Comparison of ENCODE assay signal across 14 cellular contexts in the genomic region with DNA sequence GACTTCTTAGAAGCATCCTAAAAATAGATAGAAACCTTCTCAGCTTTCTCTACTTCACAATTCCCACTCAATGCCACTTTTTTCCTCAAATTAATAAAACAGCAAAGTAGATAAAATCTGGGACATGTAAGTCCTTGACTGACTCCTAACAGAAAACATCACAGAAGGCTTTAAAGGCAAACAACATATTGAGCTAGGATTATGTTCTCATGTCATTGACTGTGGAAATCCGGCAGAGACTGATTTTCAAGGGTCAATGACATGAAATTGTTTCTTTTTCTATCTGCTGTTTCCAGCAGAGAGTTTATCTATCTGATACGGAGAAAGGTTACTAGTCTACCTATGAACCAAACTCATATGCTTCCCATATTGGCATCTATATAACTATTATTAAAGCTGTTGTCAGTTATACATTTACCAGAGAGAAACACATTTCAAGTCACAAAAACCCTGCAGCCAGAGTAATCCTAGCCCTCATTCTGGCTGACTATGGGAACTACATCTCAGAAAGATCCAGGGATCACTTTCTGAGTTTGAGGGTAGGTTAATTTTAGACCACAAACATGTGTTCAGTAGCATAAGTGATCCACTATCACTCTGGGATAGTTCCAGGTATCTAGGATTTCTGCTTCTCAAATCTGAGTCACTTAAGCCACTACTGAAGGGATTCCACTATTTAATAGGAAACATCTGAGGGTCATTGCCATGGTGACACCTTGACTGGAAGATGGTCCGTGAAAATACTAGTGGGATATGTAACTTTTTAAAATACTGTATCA.
DNase-seq lines count a peak whose midpoint lies in the region; ATAC-seq and TF ChIP-seq lines count a peak whose summit lies in the region.
"Had no signal": no experiment of that assay in that cellular context is flagged by ENCODE, and none has a peak within 500 bp of the region (broad histone marks: within the 10 kb centered on the region; RNA-seq: fewer than 3 reads in every experiment).

No MANE protein-coding gene starts in this region.

- WGBS in right cardiac atrium = 79% methylated on average over 3 of the region's 3 CpGs
- WGBS in esophagus squamous epithelium, 2 donors = 58 to 86% methylated on average over 3 of the region's 3 CpGs

- no peak overlapping the region for H3K4me3 ChIP-seq in right cardiac atrium (ENCODE audit: low read length)
- H3K4me3 ChIP-seq in esophagus squamous epithelium = no peak overlapping the region
- H3K4me3 ChIP-seq: hepatocyte, sigmoid colon had no signal

- peak overlapping the region; percentile 93 for H3K27ac ChIP-seq in VCaP
- H3K27ac ChIP-seq in right cardiac atrium (ENCODE audit: low read length) = no peak overlapping the region
- H3K27ac ChIP-seq in esophagus squamous epithelium = no peak overlapping the region
- H3K27ac ChIP-seq: hepatocyte had no signal

- intact Hi-C loops in right cardiac atrium (cut with DNase I) = loop anchor here in 1 of 4 donors (10.0 kb wide), 1 partner anchor 145 kb away; a partner anchor contains a TSS
- intact Hi-C loops in esophagus squamous epithelium (cut with DNase I) = no loop called here

- H3K27me3 ChIP-seq in right cardiac atrium (ENCODE audit: control insufficient read depth, insufficient read depth) = no peaks in the 10 kb centered on the region
- H3K27me3 ChIP-seq in esophagus squamous epithelium = no peaks in the 10 kb centered on the region
- H3K27me3 ChIP-seq: hepatocyte, sigmoid colon had no signal

- peaks cover 0 to 7% (median 0%) of the 10 kb centered on the region in 3 donors for H3K36me3 ChIP-seq in esophagus squamous epithelium
- H3K36me3 ChIP-seq: sigmoid colon had no signal

- H3K9me3 ChIP-seq in right cardiac atrium (ENCODE audit: control insufficient read depth, low read length) = no peaks in the 10 kb centered on the region
- no peaks in the 10 kb centered on the region for H3K9me3 ChIP-seq in esophagus squamous epithelium
- H3K9me3 ChIP-seq: sigmoid colon had no signal

- H3K4me1 ChIP-seq in right cardiac atrium (ENCODE audit: control insufficient read depth, insufficient read depth, low read length) = peaks cover 2% of the 10 kb centered on the region
- peaks cover 0 to 41% (median 14%) of the 10 kb centered on the region in 3 donors for H3K4me1 ChIP-seq in esophagus squamous epithelium

- TF ChIP-seq CTCF in VCaP (conservative IDR thresholded peaks at IDR 0.05) (no peak), esophagus squamous epithelium (IDR thresholded peaks at IDR 0.05) (no peak)

- no peak for TF ChIP-seq POLR2A in esophagus squamous epithelium (IDR thresholded peaks at IDR 0.05)

- peak; percentile 21 for DNase-seq in A172 (ENCODE audit: low spot score)
- peak; percentile 66 for DNase-seq in EH (ENCODE audit: low read depth)
- DNase-seq in right cardiac atrium = no peak
- DNase-seq in activated gamma-delta T cell (lab: John Stamatoyannopoulos, UW) = no peak
- no peak for DNase-seq in esophagus squamous epithelium (lab: John Stamatoyannopoulos, UW)
- DNase-seq: activated CD4-positive, alpha-beta T cell treated with anti-CD3 and anti-CD28 coated beads, Interleukin-2, amount 10 ng/mL, durations not matched to agents 7 days and 5 days; activated naive CD4-positive, alpha-beta T cell; CD8-positive, alpha-beta memory T cell; H9; sigmoid colon had no signal

- ATAC-seq in right cardiac atrium = peak; percentile 37 to 41
- ATAC-seq in HG02885 (IDR thresholded peaks at IDR 0.05; ENCODE audit: poor library complexity, unreplicated experiment) = no peak
- no peak for ATAC-seq in HG03571 (IDR thresholded peaks at IDR 0.05; ENCODE audit: unreplicated experiment)

Comparison
In these comparisons a context has a peak if more than half of its experiments do, and no peak if none do; other contexts are left out.
1. DNase-seq: peak in A172 (single experiment) and EH (single experiment); none in right cardiac atrium (0 of 3), activated gamma-delta T cell (single experiment) and esophagus squamous epithelium (single experiment).
2. ATAC-seq: peak in right cardiac atrium (2 of 2); none in HG02885 (single experiment) and HG03571 (single experiment).